1 cellular context compared by ENCODE assay signal in the genomic region with DNA sequence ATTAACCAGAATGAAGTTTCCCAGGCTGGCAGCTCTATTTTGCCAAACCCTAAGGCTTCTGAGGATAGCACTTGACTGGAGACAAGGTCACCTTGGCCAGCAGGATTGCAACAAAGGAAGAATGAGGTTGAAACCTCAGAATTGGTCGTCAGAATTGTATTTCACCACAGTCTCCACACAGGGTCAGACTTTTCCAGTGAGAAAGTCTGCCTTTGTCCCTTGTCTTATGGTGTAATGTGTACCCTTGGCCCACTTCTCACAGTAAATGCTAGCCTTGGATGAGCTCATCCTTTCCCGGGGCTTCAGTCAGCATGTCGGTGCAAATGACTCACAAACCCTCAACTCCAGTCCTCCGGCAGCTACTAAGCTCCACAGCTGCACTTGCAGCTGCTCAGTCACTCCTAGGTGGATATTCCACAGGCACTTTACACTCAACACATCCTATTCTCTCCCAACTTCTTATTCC.
TF ChIP-seq lines count a peak whose summit lies in the region.

No MANE protein-coding gene starts in this region.

TF ChIP-seq in K562, 482 proteins besides CTCF, POLR2A, EP300 and RAD21 (continued from another document):
- TF ChIP-seq, protein P1, sequence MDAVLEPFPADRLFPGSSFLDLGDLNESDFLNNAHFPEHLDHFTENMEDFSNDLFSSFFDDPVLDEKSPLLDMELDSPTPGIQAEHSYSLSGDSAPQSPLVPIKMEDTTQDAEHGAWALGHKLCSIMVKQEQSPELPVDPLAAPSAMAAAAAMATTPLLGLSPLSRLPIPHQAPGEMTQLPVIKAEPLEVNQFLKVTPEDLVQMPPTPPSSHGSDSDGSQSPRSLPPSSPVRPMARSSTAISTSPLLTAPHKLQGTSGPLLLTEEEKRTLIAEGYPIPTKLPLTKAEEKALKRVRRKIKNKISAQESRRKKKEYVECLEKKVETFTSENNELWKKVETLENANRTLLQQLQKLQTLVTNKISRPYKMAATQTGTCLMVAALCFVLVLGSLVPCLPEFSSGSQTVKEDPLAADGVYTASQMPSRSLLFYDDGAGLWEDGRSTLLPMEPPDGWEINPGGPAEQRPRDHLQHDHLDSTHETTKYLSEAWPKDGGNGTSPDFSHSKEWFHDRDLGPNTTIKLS (IDR thresholded peaks at IDR 0.05; ENCODE audit: borderline replicate concordance, low read depth) = no peak
- TF ChIP-seq, protein P2, sequence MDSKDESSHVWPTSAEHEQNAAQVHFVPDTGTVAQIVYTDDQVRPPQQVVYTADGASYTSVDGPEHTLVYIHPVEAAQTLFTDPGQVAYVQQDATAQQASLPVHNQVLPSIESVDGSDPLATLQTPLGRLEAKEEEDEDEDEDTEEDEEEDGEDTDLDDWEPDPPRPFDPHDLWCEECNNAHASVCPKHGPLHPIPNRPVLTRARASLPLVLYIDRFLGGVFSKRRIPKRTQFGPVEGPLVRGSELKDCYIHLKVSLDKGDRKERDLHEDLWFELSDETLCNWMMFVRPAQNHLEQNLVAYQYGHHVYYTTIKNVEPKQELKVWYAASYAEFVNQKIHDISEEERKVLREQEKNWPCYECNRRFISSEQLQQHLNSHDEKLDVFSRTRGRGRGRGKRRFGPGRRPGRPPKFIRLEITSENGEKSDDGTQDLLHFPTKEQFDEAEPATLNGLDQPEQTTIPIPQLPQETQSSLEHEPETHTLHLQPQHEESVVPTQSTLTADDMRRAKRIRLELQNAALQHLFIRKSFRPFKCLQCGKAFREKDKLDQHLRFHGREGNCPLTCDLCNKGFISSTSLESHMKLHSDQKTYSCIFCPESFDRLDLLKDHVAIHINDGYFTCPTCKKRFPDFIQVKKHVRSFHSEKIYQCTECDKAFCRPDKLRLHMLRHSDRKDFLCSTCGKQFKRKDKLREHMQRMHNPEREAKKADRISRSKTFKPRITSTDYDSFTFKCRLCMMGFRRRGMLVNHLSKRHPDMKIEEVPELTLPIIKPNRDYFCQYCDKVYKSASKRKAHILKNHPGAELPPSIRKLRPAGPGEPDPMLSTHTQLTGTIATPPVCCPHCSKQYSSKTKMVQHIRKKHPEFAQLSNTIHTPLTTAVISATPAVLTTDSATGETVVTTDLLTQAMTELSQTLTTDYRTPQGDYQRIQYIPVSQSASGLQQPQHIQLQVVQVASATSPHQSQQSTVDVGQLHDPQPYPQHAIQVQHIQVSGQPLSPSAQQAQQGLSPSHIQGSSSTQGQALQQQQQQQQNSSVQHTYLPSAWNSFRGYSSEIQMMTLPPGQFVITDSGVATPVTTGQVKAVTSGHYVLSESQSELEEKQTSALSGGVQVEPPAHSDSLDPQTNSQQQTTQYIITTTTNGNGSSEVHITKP (IDR thresholded peaks at IDR 0.05; ENCODE audit: partially characterized antibody) = no peak
- TF ChIP-seq TRIM24 (IDR thresholded peaks at IDR 0.05) (peak in 1 of 2 experiments; percentile 43; a peak in 1 of 4 replicates), ZC3H11A (IDR thresholded peaks at IDR 0.05; ENCODE audit: low read depth, low read length) (no peak), TCF3 (CRISPR knock-in tag; IDR thresholded peaks at IDR 0.05) (no peak), ZNF707 (CRISPR knock-in tag; conservative IDR thresholded peaks at IDR 0.05) (no peak), NCOA4 (IDR thresholded peaks at IDR 0.05; ENCODE audit: partially characterized antibody) (no peak)
